Comparison of ENCODE assay signal across 8 cellular contexts in the genomic region with DNA sequence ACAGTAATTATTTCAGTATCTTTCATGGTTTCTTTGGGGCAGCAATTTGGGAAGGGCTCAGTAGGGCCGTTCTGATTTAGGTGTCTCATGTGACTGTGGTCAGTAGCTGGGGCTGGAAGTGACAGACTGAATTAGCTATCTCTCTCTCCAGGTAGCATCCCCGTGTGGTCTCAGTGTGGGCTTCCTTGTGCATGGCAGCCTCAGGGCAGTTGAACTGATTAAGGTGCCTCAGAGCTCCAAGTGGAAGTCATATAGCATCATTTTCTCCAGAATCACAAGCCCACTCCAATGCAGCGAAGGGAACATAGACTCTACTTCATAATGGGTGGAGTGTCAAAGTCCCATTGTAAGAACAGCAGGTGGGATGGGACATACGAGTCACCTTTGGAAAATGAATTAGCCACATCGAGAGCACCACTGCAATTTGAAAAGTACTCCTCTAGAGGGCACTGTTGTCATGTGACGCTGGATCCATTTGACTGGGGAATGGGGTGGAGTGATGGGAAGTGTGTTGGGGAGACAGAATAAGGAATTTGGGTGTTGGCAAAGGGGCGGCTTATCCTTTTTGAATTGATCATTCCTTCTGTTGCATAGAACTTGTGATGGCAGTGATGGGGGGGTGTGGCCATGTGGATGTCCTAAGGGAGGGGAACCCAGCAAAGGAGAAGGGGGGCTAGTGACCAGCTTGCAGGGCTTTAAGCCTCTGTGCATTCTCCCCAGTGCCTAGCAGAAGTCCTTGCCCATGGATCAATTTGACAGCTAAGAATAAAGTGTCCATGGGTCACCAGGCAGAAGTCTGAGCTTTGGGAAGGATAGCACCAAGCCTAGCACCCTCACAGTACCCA. TPM values are rescaled to one million over a fixed set of nuclear protein-coding genes. Genes with fewer than 3 reads are reported as not detected.
DNase-seq lines count a peak whose midpoint lies in the region; ATAC-seq and TF ChIP-seq lines count a peak whose summit lies in the region.

No MANE protein-coding gene starts in this region.

- peak; percentile 2 to 34 (median 12) for DNase-seq in CD4-positive, alpha-beta T cell
- DNase-seq in H4 (ENCODE audit: low spot score) (peak; percentile 35), NCI-H82 (lab: John Stamatoyannopoulos, UW) (peak; percentile 80), foreskin keratinocyte (peak in 1 of 2 donors; percentile 69), osteoblast (ENCODE audit: insufficient read length, low spot score, missing footprints) (peak; percentile 86)
- DNase-seq in activated T-cell treated with anti-CD3 and anti-CD28 coated beads, Interleukin-2, amount 50 U/mL, for 4 hours, result peak; percentile 12

- H3K4me1 ChIP-seq in foreskin keratinocyte (peaks cover 24% of the 10 kb centered on the region), osteoblast (ENCODE audit: insufficient read depth, low read length) (no peaks in the 10 kb centered on the region)

- no peaks in the 10 kb centered on the region for H3K27me3 Mint-ChIP-seq in CD4-positive, alpha-beta T cell
- H3K27me3 Mint-ChIP-seq in activated T-cell treated with anti-CD3 and anti-CD28 coated beads, Interleukin-2, amount 50 U/mL, for 4 hours (ENCODE audit: low read depth), result peaks cover 7% of the 10 kb centered on the region

- no peaks in the 10 kb centered on the region for H3K79me2 ChIP-seq in osteoblast (ENCODE audit: insufficient read depth, low read length)

- peak; percentile 57 for ATAC-seq in CD4-positive, alpha-beta T cell (ENCODE audit: poor library complexity)
- peak; percentile 57 to 61 for ATAC-seq in activated T-cell treated with anti-CD3 and anti-CD28 coated beads, Interleukin-2, amount 50 U/mL, for 4 hours
- ATAC-seq in foreskin keratinocyte, result peak; percentile 47
- no peak for ATAC-seq in GM18517 (IDR thresholded peaks at IDR 0.05; ENCODE audit: unreplicated experiment)
- ATAC-seq in GM19351 (IDR thresholded peaks at IDR 0.05; ENCODE audit: unreplicated experiment), result no peak

- no peak overlapping the region for H3K27ac ChIP-seq in CD4-positive, alpha-beta T cell (ENCODE audit: low read depth, low read length)
- no peak overlapping the region for H3K27ac ChIP-seq in foreskin keratinocyte
- H3K27ac ChIP-seq in osteoblast (ENCODE audit: low read depth, low read length), result no peak overlapping the region

- CTCF ChIA-PET in CD4-positive, alpha-beta T cell (lab: Charles Lee), result interaction anchor here (1.3 to 4.1 kb wide), 3 partner anchors 9 to 276 kb away, joined by 3 to 18 read pairs (median 5); no protein-coding TSS in a partner anchor

- no peaks in the 10 kb centered on the region for H3K36me3 Mint-ChIP-seq in CD4-positive, alpha-beta T cell (ENCODE audit: low read depth)
- no peaks in the 10 kb centered on the region for H3K36me3 Mint-ChIP-seq in activated T-cell treated with anti-CD3 and anti-CD28 coated beads, Interleukin-2, amount 50 U/mL, for 4 hours (ENCODE audit: insufficient read depth)

- no peak overlapping the region for H2AFZ ChIP-seq in osteoblast (ENCODE audit: low read length)

- H3K4me3 Mint-ChIP-seq in CD4-positive, alpha-beta T cell, result no peak overlapping the region
- no peak overlapping the region for H3K4me3 Mint-ChIP-seq in activated T-cell treated with anti-CD3 and anti-CD28 coated beads, Interleukin-2, amount 50 U/mL, for 4 hours

- TF ChIP-seq CTCF in CD4-positive, alpha-beta T cell (IDR thresholded peaks at IDR 0.05), result peak; percentile 93
- TF ChIP-seq CTCF in foreskin keratinocyte (conservative IDR thresholded peaks at IDR 0.05), result peak; percentile 97
- TF ChIP-seq CTCF in osteoblast (IDR thresholded peaks at IDR 0.05; ENCODE audit: extremely low read depth, low read depth, low read length), result peak; percentile 90

- no peaks in the 10 kb centered on the region for H3K27me3 ChIP-seq in CD4-positive, alpha-beta T cell (ENCODE audit: control insufficient read depth, insufficient read depth, low read length)
- H3K27me3 ChIP-seq in foreskin keratinocyte (no peaks in the 10 kb centered on the region), osteoblast (ENCODE audit: insufficient read depth, low read length) (no peaks in the 10 kb centered on the region)

- no peak overlapping the region for H3K4me2 ChIP-seq in osteoblast (ENCODE audit: insufficient read depth, low read length)

- no peak overlapping the region for H3K4me3 ChIP-seq in osteoblast (ENCODE audit: insufficient read depth, low read length)

- no peaks in the 10 kb centered on the region for H4K20me1 ChIP-seq in osteoblast (ENCODE audit: insufficient read depth, low read length)

- H3K36me3 ChIP-seq in osteoblast (ENCODE audit: insufficient read depth, low read length), result no peaks in the 10 kb centered on the region

- H3K27ac Mint-ChIP-seq in CD4-positive, alpha-beta T cell, result no peak overlapping the region

- peaks cover 9% of the 10 kb centered on the region for H3K4me1 Mint-ChIP-seq in CD4-positive, alpha-beta T cell (ENCODE audit: low read depth)
- H3K4me1 Mint-ChIP-seq in activated T-cell treated with anti-CD3 and anti-CD28 coated beads, Interleukin-2, amount 50 U/mL, for 4 hours (ENCODE audit: low read depth), result peaks cover 3% of the 10 kb centered on the region

- POLR2A ChIA-PET in CD4-positive, alpha-beta T cell (lab: Charles Lee), result interaction anchor here (1.1 kb wide), 1 partner anchor 304 kb away, joined by 4 read pairs; no protein-coding TSS in a partner anchor

- H3K9me3 Mint-ChIP-seq in CD4-positive, alpha-beta T cell, result no peaks in the 10 kb centered on the region
- H3K9me3 Mint-ChIP-seq in activated T-cell treated with anti-CD3 and anti-CD28 coated beads, Interleukin-2, amount 50 U/mL, for 4 hours, result no peaks in the 10 kb centered on the region

- no peaks in the 10 kb centered on the region for H3K9me3 ChIP-seq in CD4-positive, alpha-beta T cell (ENCODE audit: control insufficient read depth, low read length)
- H3K9me3 ChIP-seq in osteoblast (ENCODE audit: low read depth, low read length), result no peaks in the 10 kb centered on the region

- intact Hi-C loops in CD4-positive, alpha-beta T cell (cut with DNase I, micrococcal nuclease), result loop anchor here (1.0 to 5.0 kb wide), 3 partner anchors 211 to 307 kb away; a partner anchor contains a TSS

RNA-seq across cellular contexts. Expression of a gene that starts 39.3 kb away (rescaled TPM):
- 10 to 100 TPM; 30.6 to 31.4 TPM for total RNA-seq in CD4-positive, alpha-beta T cell
- total RNA-seq in H4 (2014; rRNA removed; shearing (Covaris generic)), result 50.4 and 60.7 TPM in 2 replicates
- total RNA-seq in activated T-cell treated with anti-CD3 and anti-CD28 coated beads, Interleukin-2, amount 50 U/mL, for 4 hours, result 100 to 1,000 TPM; 107 to 140 (median 117) TPM
- total RNA-seq in foreskin keratinocyte, result 42.4 and 46.4 TPM in 2 replicates
- 37.8 and 45.6 TPM in 2 replicates for polyA plus RNA-seq in foreskin keratinocyte
- total RNA-seq in osteoblast, result 21.7 and 31.5 TPM in 2 replicates

RNA-seq across cellular contexts. Expression of a gene that starts 47.6 kb away (rescaled TPM):
- total RNA-seq in CD4-positive, alpha-beta T cell, result 10 to 100 TPM; 74.4 to 76.1 TPM
- total RNA-seq in H4 (2014; rRNA removed; shearing (Covaris generic)), result 375 and 382 TPM in 2 replicates
- total RNA-seq in activated T-cell treated with anti-CD3 and anti-CD28 coated beads, Interleukin-2, amount 50 U/mL, for 4 hours, result 100 to 1,000 TPM; 427 to 446 (median 435) TPM
- total RNA-seq in foreskin keratinocyte (256 and 288 TPM in 2 replicates), osteoblast (89.9 and 97.4 TPM in 2 replicates)
- polyA plus RNA-seq in foreskin keratinocyte, result 416 and 483 TPM in 2 replicates

Comparison
In these comparisons a context has a peak if more than half of its experiments do, and no peak if none do; other contexts are left out.
1. ATAC-seq: peak in CD4-positive, alpha-beta T cell (single experiment), activated T-cell treated with anti-CD3 and anti-CD28 coated beads, Interleukin-2, amount 50 U/mL, for 4 hours (2 of 2) and foreskin keratinocyte (single experiment); none in GM18517 (single experiment) and GM19351 (single experiment).
2. Peak in every context shown above with its lines, with median percentiles within 50 percentile points of each other: CTCF ChIP-seq.